In genomic region chr1:100584761-100585745, GRCh38 we compare ENCODE assay signal across 15 cellular contexts. TPM values are rescaled to one million over a fixed set of nuclear protein-coding genes. Genes with fewer than 3 reads are reported as not detected.
DNase-seq lines count a peak whose midpoint lies in the region; ATAC-seq, FAIRE-seq and TF ChIP-seq lines count a peak whose summit lies in the region.
"Had no signal": no experiment of that assay in that cellular context is flagged by ENCODE, and none has a peak within 500 bp of the region (broad histone marks: within the 10 kb centered on the region; RNA-seq: fewer than 3 reads in every experiment).

No MANE protein-coding gene starts in this region.

- H3K4me1 ChIP-seq in small intestine (ENCODE audit: control insufficient read depth in 2 of 2, insufficient read depth in 1 of 2, low read depth in 1 of 2, low read length in 1 of 2) = no peaks in the 10 kb centered on the region
- H3K4me1 ChIP-seq: BE2C, uterus had no signal

- no peak overlapping the region for H3K27ac ChIP-seq in small intestine (ENCODE audit: low read depth in 1 of 2, low read length in 1 of 2)
- H3K27ac ChIP-seq: uterus had no signal

- no peaks in the 10 kb centered on the region for H3K36me3 ChIP-seq in bronchial epithelial cell (ENCODE audit: control insufficient read depth, insufficient read depth, low read length)
- no peaks in the 10 kb centered on the region for H3K36me3 ChIP-seq in small intestine (ENCODE audit: control insufficient read depth in 2 of 2, insufficient read depth in 2 of 2, low read length in 2 of 2)
- H3K36me3 ChIP-seq: BE2C, uterus had no signal

- WGBS in small intestine, 3 donors = 68 to 88% (median 69%) methylated on average over 2 of the region's 2 CpGs

- no peaks in the 10 kb centered on the region for H3K27me3 ChIP-seq in bronchial epithelial cell (ENCODE audit: control insufficient read depth, insufficient read depth, low read length)
- H3K27me3 ChIP-seq in small intestine (ENCODE audit: control insufficient read depth in 2 of 2, insufficient read depth in 2 of 2, low read length in 2 of 2) = no peaks in the 10 kb centered on the region
- H3K27me3 ChIP-seq: BE2C, uterus had no signal

- H3K9me3 ChIP-seq in small intestine (ENCODE audit: control insufficient read depth, low read depth) = no peaks in the 10 kb centered on the region
- H3K9me3 ChIP-seq: BE2C, uterus had no signal

- DNase-seq in AG10803 (ENCODE audit: low read depth) = peak; percentile 59
- DNase-seq in LHCN-M2 (ENCODE audit: low read depth) = peak; percentile 90
- peak; percentile 33 for DNase-seq in bronchial epithelial cell (ENCODE audit: low read depth)
- peak; percentile 9 to 70 for DNase-seq in lung microvascular endothelial cell (ENCODE audit: low read depth in 2 of 2)
- DNase-seq in small intestine = no peak
- DNase-seq in NCI-H510A (lab: John Stamatoyannopoulos, UW) = no peak
- no peak for DNase-seq in NCI-H187 (lab: John Stamatoyannopoulos, UW)
- DNase-seq: activated naive CD8-positive, alpha-beta T cell treated with anti-CD3 and anti-CD28 coated beads, Interleukin-2, amount 10 ng/mL, durations not matched to agents 7 days and 5 days; BE2C; foreskin melanocyte; immature natural killer cell; stimulated activated CD4-positive, alpha-beta T cell treated with anti-CD3 and anti-CD28 coated beads, Interleukin-2, amount 100 ng/mL, for 48 hours; uterus had no signal

- no peak for ATAC-seq in GM18873 (IDR thresholded peaks at IDR 0.05; ENCODE audit: low FRiP score, unreplicated experiment)
- ATAC-seq: stimulated activated effector memory CD8-positive, alpha-beta T cell treated with anti-CD3 and anti-CD28 coated beads, Interleukin-12 subunit alpha, Interleukin-12 subunit beta, amount 100 ng/mL, for 72 hours had no signal

- FAIRE-seq in bronchial epithelial cell (lab: Jason Lieb, UNC) (no peak), small intestine (lab: Jason Lieb, UNC) (no peak)

- TF ChIP-seq CTCF in AG10803 (conservative IDR thresholded peaks at IDR 0.05; ENCODE audit: low read length) (no peak), bronchial epithelial cell (IDR thresholded peaks at IDR 0.05; ENCODE audit: insufficient read depth, low read length, severe bottlenecking) (no peak)

- H3K4me3 ChIP-seq in AG10803 (ENCODE audit: low read length) (no peak overlapping the region), bronchial epithelial cell (ENCODE audit: low read depth, low read length) (no peak overlapping the region), small intestine (ENCODE audit: low read depth in 1 of 2, low read length in 2 of 2) (no peak overlapping the region)
- H3K4me3 ChIP-seq: uterus had no signal

RNA-seq across cellular contexts. Expression of gene GPR88, which starts 47.1 kb away (rescaled TPM):
- total RNA-seq in LHCN-M2 (2014; rRNA removed) (0.17 TPM in 1 of 2 replicates, not detected in the other), bronchial epithelial cell (not detected in 2 replicates), lung microvascular endothelial cell (not detected in 2 replicates)
- not detected for polyA plus RNA-seq in LHCN-M2 (2012)
- under 1 TPM in 1 of 3 donors, not detected in 2; 0.06 TPM for polyA plus RNA-seq in small intestine
- total RNA-seq: activated naive CD8-positive, alpha-beta T cell treated with anti-CD3 and anti-CD28 coated beads, Interleukin-2, amount 10 ng/mL, durations not matched to agents 7 days and 5 days had no signal
- polyA plus RNA-seq: immature natural killer cell had no signal

Comparison
In these comparisons a context has a peak if more than half of its experiments do, and no peak if none do; other contexts are left out.
1. DNase-seq: peak in AG10803 (single experiment), LHCN-M2 (single experiment), bronchial epithelial cell (single experiment) and lung microvascular endothelial cell (2 of 2); none in small intestine (single experiment), NCI-H510A (single experiment) and NCI-H187 (0 of 2).